Comparison of ENCODE assay signal across 8 cellular contexts in genomic region chr13:44576396-44577235, GRCh38. TPM values are rescaled to one million over a fixed set of nuclear protein-coding genes. Genes with fewer than 3 reads are reported as not detected.
DNase-seq lines count a peak whose midpoint lies in the region; ATAC-seq, FAIRE-seq and TF ChIP-seq lines count a peak whose summit lies in the region.

No MANE protein-coding gene starts in this region.

- 0% methylated on average over 45 of the region's 109 CpGs; no CpG with 5 or more reads in 1 of the 2 experiments for WGBS in H1 (ENCODE audit: extremely low coverage in 1 of 2, insufficient coverage in 1 of 2, insufficient read length in 1 of 2, insufficient replicate concordance in 2 of 2, low coverage in 1 of 2, low lambda C conversion rate in 2 of 2, missing lambda C conversion rate in 1 of 2), 2 experiments

- no peak overlapping the region for H2BK20ac ChIP-seq in H1 (ENCODE audit: low read length)

- peak in 1 of 2 experiments; percentile 36; a peak in 1 of 3 replicates for TF ChIP-seq POLR2A in H1 (IDR thresholded peaks at IDR 0.05; ENCODE audit: control extremely low read depth in 1 of 2, low read depth in 2 of 2, low read length in 2 of 2)

- H3K23me2 ChIP-seq in H1 (ENCODE audit: low read depth, low read length), result peaks cover 23% of the 10 kb centered on the region; the same call in 1 of the 2 replicates

- peak overlapping the region; percentile 88 for H3K27ac ChIP-seq in H1 (ENCODE audit: low read depth, low read length)
- peak overlapping the region; percentile 91 for H3K27ac ChIP-seq in muscle layer of colon (ENCODE audit: low read depth, low read length)
- H3K27ac ChIP-seq in stomach smooth muscle (ENCODE audit: low read length), result peak overlapping the region; percentile 92

- no peak overlapping the region for H2AK5ac ChIP-seq in H1 (ENCODE audit: low read depth, low read length)

- H3K79me2 ChIP-seq in H1 (ENCODE audit: control insufficient read depth in 1 of 2, insufficient read depth in 2 of 2, low read length in 2 of 2), result peaks cover 17 to 47% of the 10 kb centered on the region in 2 experiments; a peak in 3 of 4 replicates

- H2AFZ ChIP-seq in H1 (ENCODE audit: low read length), result no peak overlapping the region

- peak overlapping the region; percentile 89 for H2BK5ac ChIP-seq in H1 (ENCODE audit: low read depth, low read length)

- peak overlapping the region; percentile 96 for H3K56ac ChIP-seq in H1 (replicated peaks; ENCODE audit: insufficient read length, low read depth, low read length)

- peak overlapping the region; percentile 82 for H4K91ac ChIP-seq in H1 (replicated peaks; ENCODE audit: insufficient read length, low read length)

- H3K27me3 ChIP-seq in H1 (replicated peaks in 1 of 4; ENCODE audit: control insufficient read depth in 3 of 4, extremely low read depth in 1 of 4, insufficient read depth in 3 of 4, low read length in 3 of 4) (no peaks in the 10 kb centered on the region), muscle layer of colon (ENCODE audit: control insufficient read depth in 1 of 2, insufficient read depth in 2 of 2, low read length in 2 of 2) (no peaks in the 10 kb centered on the region), stomach smooth muscle (ENCODE audit: control insufficient read depth in 1 of 2, insufficient read depth in 2 of 2, low read length in 2 of 2) (no peaks in the 10 kb centered on the region)

- H3K36me3 ChIP-seq in H1 (ENCODE audit: control insufficient read depth in 2 of 4, insufficient read depth in 4 of 4, low read length in 3 of 4) (peaks cover 0 to 22% (median 1%) of the 10 kb centered on the region in 4 experiments; a peak in 3 of 8 replicates), muscle layer of colon (ENCODE audit: insufficient read depth, low read length) (no peaks in the 10 kb centered on the region), stomach smooth muscle (ENCODE audit: control insufficient read depth in 2 of 2, insufficient read depth in 2 of 2, low read length in 2 of 2) (peaks cover 0 to 3% of the 10 kb centered on the region in 2 donors)

- H4K8ac ChIP-seq in H1 (ENCODE audit: extremely low read depth, insufficient read depth, low read length), result peak overlapping the region; percentile 96

- H4K20me1 ChIP-seq in H1 (replicated peaks in 1 of 2; ENCODE audit: control insufficient read depth in 1 of 2, insufficient read depth in 2 of 2, low read length in 2 of 2), result peaks cover 9 to 18% of the 10 kb centered on the region in 2 experiments

- POLR2A ChIA-PET in H1 (lab: Charles Lee; ENCODE audit: partially characterized antibody), result interaction anchor here (0.7 to 1.7 kb wide), 4 partner anchors 8 to 138 kb away, joined by 3 to 6 read pairs (median 4); no protein-coding TSS in a partner anchor

- no peak for TF ChIP-seq CTCF in H1 (IDR thresholded peaks at IDR 0.05; ENCODE audit: control extremely low read depth in 1 of 3, insufficient read depth in 1 of 3, low read depth in 1 of 3, low read length in 3 of 3)

- DNase-seq in AG20443 (ENCODE audit: low spot score) (peak; percentile 50), H1 (ENCODE audit: low read depth in 1 of 2, low spot score in 2 of 2) (no peak), NCI-H2081 treated with DMSO at 0.1 percent for 48 hours (lab: John Stamatoyannopoulos, UW) (no peak)
- DNase-seq in activated CD4-positive, alpha-beta T cell treated with anti-CD3 and anti-CD28 coated beads for 48 hours, result peak; percentile 47

- no peak overlapping the region for H2BK120ac ChIP-seq in H1 (replicated peaks; ENCODE audit: low read depth, low read length)

- TF ChIP-seq EP300 in H1 (IDR thresholded peaks at IDR 0.05; ENCODE audit: borderline replicate concordance in 1 of 2, low read depth in 2 of 2, low read length in 2 of 2), result no peak

- peak overlapping the region; percentile 80 to 83 for H3K4me2 ChIP-seq in H1 (ENCODE audit: insufficient read depth in 1 of 2, low read depth in 2 of 2, low read length in 2 of 2)

- H3K23ac ChIP-seq in H1 (ENCODE audit: insufficient read length), result no peak overlapping the region

- H3K4me3 ChIP-seq in H1 (ENCODE audit: extremely low read depth in 1 of 4, insufficient read depth in 2 of 4, low read depth in 3 of 4, low read length in 4 of 4), result peak overlapping the region; percentile 77 to 96 (median 92)
- H3K4me3 ChIP-seq in muscle layer of colon (ENCODE audit: low read depth in 1 of 2, low read length in 2 of 2), result peak overlapping the region; percentile 72 to 93
- H3K4me3 ChIP-seq in stomach smooth muscle (ENCODE audit: low read length in 2 of 2), result peak overlapping the region; percentile 85 to 88

- no peak for FAIRE-seq in H1 (lab: Jason Lieb, UNC)

- H4K5ac ChIP-seq in H1 (ENCODE audit: insufficient read length, low read depth, low read length), result peak overlapping the region; percentile 94

- no peak for TF ChIP-seq RAD21 in H1 (IDR thresholded peaks at IDR 0.05 in 1 of 2, conservative IDR thresholded peaks at IDR 0.05 in 1 of 2; ENCODE audit: low read depth in 2 of 2, low read length in 2 of 2)

- H3K14ac ChIP-seq in H1 (ENCODE audit: insufficient read length), result peak overlapping the region; percentile 67

- peak overlapping the region; percentile 91 for H3K4ac ChIP-seq in H1 (replicated peaks; ENCODE audit: insufficient read length, low read depth, low read length)

- H3K9me3 ChIP-seq in H1 (ENCODE audit: insufficient read depth in 2 of 2, low read depth in 1 of 2, low read length in 1 of 2) (no peaks in the 10 kb centered on the region), muscle layer of colon (ENCODE audit: low read length) (no peaks in the 10 kb centered on the region), stomach smooth muscle (ENCODE audit: control insufficient read depth in 2 of 2, low read length in 2 of 2) (no peaks in the 10 kb centered on the region)

- peak overlapping the region; percentile 86 to 99 (median 90) for H3K9ac ChIP-seq in H1 (replicated peaks in 1 of 4; ENCODE audit: extremely low read depth in 1 of 4, low read depth in 3 of 4, low read length in 3 of 4)
- peak overlapping the region; percentile 26 for H3K9ac ChIP-seq in muscle layer of colon (ENCODE audit: low read length)
- peak overlapping the region; percentile 71 to 74 for H3K9ac ChIP-seq in stomach smooth muscle (ENCODE audit: low read length in 2 of 2)

- H3K18ac ChIP-seq in H1 (ENCODE audit: extremely low read depth, low read length), result peak overlapping the region; percentile 91

- no peak overlapping the region for H2BK15ac ChIP-seq in H1 (ENCODE audit: low read length)

- ATAC-seq in GM19395 (IDR thresholded peaks at IDR 0.05; ENCODE audit: unreplicated experiment) (peak; percentile 26), HG03457 (IDR thresholded peaks at IDR 0.05; ENCODE audit: unreplicated experiment) (peak; percentile 19)

- CTCF ChIA-PET in H1 (lab: Charles Lee; ENCODE audit: partially characterized antibody), result interaction anchor here (1.0 to 1.4 kb wide), 2 partner anchors 12 to 240 kb away, joined by 3 read pairs; no protein-coding TSS in a partner anchor

- H2BK12ac ChIP-seq in H1 (ENCODE audit: low read depth, low read length), result peak overlapping the region; percentile 65; the same call in 1 of the 2 replicates

- peaks cover 6% of the 10 kb centered on the region for H3K79me1 ChIP-seq in H1 (ENCODE audit: low read depth, low read length)

- H3K4me1 ChIP-seq in H1 (replicated peaks in 1 of 4; ENCODE audit: control insufficient read depth in 3 of 4, insufficient read depth in 4 of 4, low read length in 3 of 4) (peaks cover 17 to 28% (median 20%) of the 10 kb centered on the region in 4 experiments; a peak in 6 of 7 replicates), muscle layer of colon (ENCODE audit: insufficient read depth, low read length) (peaks cover 23% of the 10 kb centered on the region), stomach smooth muscle (ENCODE audit: control insufficient read depth, insufficient read depth, low read length) (peaks cover 32% of the 10 kb centered on the region)

TF ChIP-seq in H1, 55 proteins besides CTCF, POLR2A, EP300 and RAD21:
- no peak for TF ChIP-seq BRCA1 (IDR thresholded peaks at IDR 0.05; ENCODE audit: low read depth, low read length)
- TF ChIP-seq E2F6 (IDR thresholded peaks at IDR 0.05), result 0 out of 2 replicates have a peak, but pooled peaks have one; percentile 35
- 0 out of 4 replicates have a peak, but pooled peaks of 1 of the 2 experiments have one; percentile 35 for TF ChIP-seq SIN3A (conservative IDR thresholded peaks at IDR 0.05 in 1 of 2, IDR thresholded peaks at IDR 0.05 in 1 of 2; ENCODE audit: low read depth in 1 of 2, low read length in 2 of 2)
- TF ChIP-seq TAF1 (IDR thresholded peaks at IDR 0.05; ENCODE audit: low read depth, low read length), result peak; percentile 51; the same call in 1 of the 2 replicates
- no peak for TF ChIP-seq EGR1 (IDR thresholded peaks at IDR 0.05; ENCODE audit: borderline replicate concordance, low read depth, low read length)
- TF ChIP-seq PHF8 (conservative IDR thresholded peaks at IDR 0.05; ENCODE audit: low read depth, low read length), result peak; percentile 37; the same call in 1 of the 2 replicates
- no peak for TF ChIP-seq RBBP5 (IDR thresholded peaks at IDR 0.05; ENCODE audit: borderline replicate concordance, low read depth, low read length)
- TF ChIP-seq RNF2 (IDR thresholded peaks at IDR 0.05; ENCODE audit: borderline replicate concordance, low read depth, low read length, missing control alignments, poor library complexity, severe bottlenecking), result no peak
- TF ChIP-seq MAX (IDR thresholded peaks at IDR 0.05), result peak; percentile 1; the same call in 1 of the 2 replicates

RNA-seq across cellular contexts. Expression of gene TSC22D1, which starts 0.5 kb away (rescaled TPM):
- 78.1 and 80.9 TPM in 2 replicates for total RNA-seq in H1 (2021; fragmentation: NEBNext Ultra II Directional; extraction: Animal tissue kit (Norgen Biotek cat#: 25700))
- 47.2 and 52.6 TPM in 2 replicates for polyA plus RNA-seq in H1 (2011; rRNA removed)
- polyA plus RNA-seq in H1 (2011; cell fraction: cytosol; rRNA removed), result 66.8 TPM
- 55.7 TPM for polyA plus RNA-seq in H1 (2011; cell fraction: nucleus; rRNA removed)
- polyA plus RNA-seq in H1 (2012, experiment 1 of 2), result 47.1 to 57.8 TPM (median 54.9 TPM) in 4 replicates
- polyA plus RNA-seq in H1 (2012, experiment 2 of 2), result 17.5 TPM
- polyA plus RNA-seq in H1 (2013, experiment 1 of 2), result 37.7 TPM
- 35.6 TPM for polyA plus RNA-seq in H1 (2013, experiment 2 of 2)
- polyA minus RNA-seq in H1 (2011; rRNA and poly(A)+ RNA removed), result 114 and 121 TPM in 2 replicates
- polyA minus RNA-seq in H1 (2011; cell fraction: cytosol; rRNA and poly(A)+ RNA removed), result 59.4 TPM
- polyA minus RNA-seq in H1 (2011; cell fraction: nucleus; rRNA and poly(A)+ RNA removed), result 258 TPM

Comparison
In these comparisons a context has a peak if more than half of its experiments do, and no peak if none do; other contexts are left out.
1. DNase-seq: peak in AG20443 (single experiment) and activated CD4-positive, alpha-beta T cell treated with anti-CD3 and anti-CD28 coated beads for 48 hours (single experiment); none in H1 (0 of 2) and NCI-H2081 treated with DMSO at 0.1 percent for 48 hours (single experiment).
2. H3K9ac ChIP-seq: peak in every context shown above with its lines; median percentile 90 in H1; 72 in stomach smooth muscle; 26 in muscle layer of colon.
3. Peak in every context shown above with its lines, with median percentiles within 50 percentile points of each other: H3K27ac ChIP-seq and H3K4me3 ChIP-seq.